Comparison of ENCODE assay signal across 8 cellular contexts in genomic region chr1:96541491-96541890, GRCh38.
"Had no signal": no experiment of that assay in that cellular context is flagged by ENCODE, and none has a peak within 500 bp of the region (broad histone marks: within the 10 kb centered on the region; RNA-seq: fewer than 3 reads in every experiment).

No MANE protein-coding gene starts in this region.

- H3K4me3 Mint-ChIP-seq: HFFc6 had no signal

- H3K27ac Mint-ChIP-seq: HFFc6 had no signal

- H3K9ac ChIP-seq: GM23248 had no signal

- H3K9me3 ChIP-seq: HAP-1 had no signal

- H2AFZ ChIP-seq: GM23248 had no signal

- DNase-seq: GM23248, GOT3, H7, HFFc6, IMR-90 had no signal

- H3K9me3 Mint-ChIP-seq: HFFc6 had no signal

- H3K36me3 ChIP-seq: HAP-1 had no signal

- H3K27ac ChIP-seq: GM23248 had no signal

- H3K4me3 ChIP-seq: GM23248, HAP-1, K562 had no signal

- ATAC-seq: HCT116, K562 had no signal
